ENCODE assay signal across 13 cellular contexts in the genomic region with DNA sequence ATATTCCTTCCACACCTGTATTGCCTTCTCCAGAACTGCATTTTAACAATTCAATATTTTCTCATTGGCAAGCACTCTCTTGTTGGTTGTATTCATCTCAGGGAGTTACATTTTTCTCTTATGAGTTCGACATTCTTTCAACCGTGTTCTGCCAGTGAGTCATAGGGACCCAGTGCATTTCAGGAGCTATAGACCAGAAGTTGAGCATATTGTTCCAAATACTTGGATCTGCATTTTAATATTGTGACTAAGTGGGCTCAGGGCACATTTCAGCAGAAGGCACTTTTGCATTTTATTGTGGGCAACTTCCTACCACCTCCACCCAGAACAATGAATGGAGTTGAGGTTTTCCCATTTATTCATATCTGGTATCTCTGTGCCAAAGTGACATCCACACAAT.
DNase-seq lines count a peak whose midpoint lies in the region; TF ChIP-seq lines count a peak whose summit lies in the region.
"Had no signal": no experiment of that assay in that cellular context is flagged by ENCODE, and none has a peak within 500 bp of the region (broad histone marks: within the 10 kb centered on the region; RNA-seq: fewer than 3 reads in every experiment).

No MANE protein-coding gene starts in this region.

- H3K4me1 Mint-ChIP-seq in osteocyte (ENCODE audit: unreplicated experiment), result peaks cover 33% of the 10 kb centered on the region

- peak overlapping the region; percentile 9 for H3K27ac Mint-ChIP-seq in osteocyte (ENCODE audit: unreplicated experiment)

- H3K4me1 ChIP-seq in esophagus muscularis mucosa, result peaks cover 4 to 58% (median 48%) of the 10 kb centered on the region in 4 donors

- H3K36me3 ChIP-seq in esophagus muscularis mucosa, result no peaks in the 10 kb centered on the region

- TF ChIP-seq POLR2A in esophagus muscularis mucosa (IDR thresholded peaks at IDR 0.05; ENCODE audit: low read depth), result no peak

- intact Hi-C loops in esophagus muscularis mucosa (cut with DNase I), result no loop called here

- no peak overlapping the region for H3K4me3 Mint-ChIP-seq in osteocyte (ENCODE audit: unreplicated experiment)

- H3K4me3 ChIP-seq in esophagus muscularis mucosa, result no peak overlapping the region

- H3K27me3 ChIP-seq in esophagus muscularis mucosa, result no peaks in the 10 kb centered on the region

- H3K36me3 Mint-ChIP-seq in osteocyte (ENCODE audit: unreplicated experiment), result no peaks in the 10 kb centered on the region

- peak; percentile 98 for DNase-seq in EH (ENCODE audit: low read depth)
- DNase-seq in RPMI7951 (ENCODE audit: low read depth), result peak; percentile 95
- no peak for DNase-seq in esophagus muscularis mucosa (ENCODE audit: extremely low spot score)
- DNase-seq in osteocyte (ENCODE audit: extremely low spot score, unreplicated experiment), result no peak
- DNase-seq in NCI-H1105 (lab: John Stamatoyannopoulos, UW), result no peak
- DNase-seq in effector CD8-positive, alpha-beta T cell (lab: John Stamatoyannopoulos, UW), result no peak
- no peak for DNase-seq in NCI-H524 (lab: John Stamatoyannopoulos, UW)
- DNase-seq in T-helper 2 cell, result no peak
- DNase-seq: COR-L47, hippocampal formation, NCI-H2107, SIG-M5 had no signal

- H3K27me3 Mint-ChIP-seq in osteocyte (ENCODE audit: unreplicated experiment), result no peaks in the 10 kb centered on the region

- peaks cover 0 to 4% (median 2%) of the 10 kb centered on the region in 4 donors for H3K9me3 ChIP-seq in esophagus muscularis mucosa

- peak overlapping the region; percentile 23 to 66 (median 38) for H3K27ac ChIP-seq in esophagus muscularis mucosa (replicated peaks in 1 of 4)
- H3K27ac ChIP-seq: HL-60 had no signal

- 26% methylated on average over 2 of the region's 2 CpGs for WGBS in esophagus muscularis mucosa

- H3K9me3 Mint-ChIP-seq in osteocyte (ENCODE audit: unreplicated experiment), result peaks cover 4% of the 10 kb centered on the region

- no peak for TF ChIP-seq EP300 in esophagus muscularis mucosa (IDR thresholded peaks at IDR 0.05)

- TF ChIP-seq CTCF in esophagus muscularis mucosa (IDR thresholded peaks at IDR 0.05) (no peak), osteocyte (IDR thresholded peaks at IDR 0.05) (no peak)

Comparison
In these comparisons a context has a peak if more than half of its experiments do, and no peak if none do; other contexts are left out.
1. DNase-seq: peak in EH (single experiment) and RPMI7951 (single experiment); none in esophagus muscularis mucosa (single experiment), osteocyte (single experiment), NCI-H1105 (single experiment), effector CD8-positive, alpha-beta T cell (single experiment), NCI-H524 (0 of 2) and T-helper 2 cell (0 of 5).